Comparison of ENCODE assay signal across 15 cellular contexts in genomic region chr12:69332815-69333358, GRCh38. TPM values are rescaled to one million over a fixed set of nuclear protein-coding genes. Genes with fewer than 3 reads are reported as not detected.
DNase-seq lines count a peak whose midpoint lies in the region; ATAC-seq and TF ChIP-seq lines count a peak whose summit lies in the region.
"Had no signal": no experiment of that assay in that cellular context is flagged by ENCODE, and none has a peak within 500 bp of the region (broad histone marks: within the 10 kb centered on the region; RNA-seq: fewer than 3 reads in every experiment).

No MANE protein-coding gene starts in this region.

- peak overlapping the region; percentile 98 for H3K27ac Mint-ChIP-seq in activated naive CD4-positive, alpha-beta T cell treated with anti-CD3 and anti-CD28 coated beads, Interleukin-2, amount 10 ng/mL, durations not matched to agents 7 days and 5 days
- H3K27ac Mint-ChIP-seq in T-helper 17 cell (peak overlapping the region; percentile 97), immature natural killer cell (peak overlapping the region in 4 of 6 donors; percentile 1 to 12 (median 6)), type B pancreatic cell (peak overlapping the region; percentile 96)

- H3K9me3 ChIP-seq in T-helper 17 cell (ENCODE audit: control insufficient read depth, low read length, poor library complexity, severe bottlenecking), result no peaks in the 10 kb centered on the region
- H3K9me3 ChIP-seq: SJCRH30 had no signal

- TF ChIP-seq CTCF in type B pancreatic cell (conservative IDR thresholded peaks at IDR 0.05), result no peak

- intact Hi-C loops in head of caudate nucleus (cut with DNase I), result no loop called here

- DNase-seq in activated naive CD4-positive, alpha-beta T cell treated with anti-CD3 and anti-CD28 coated beads, Interleukin-2, amount 10 ng/mL, durations not matched to agents 7 days and 5 days, result no peak
- DNase-seq in activated naive CD4-positive, alpha-beta T cell (lab: John Stamatoyannopoulos, UW), result no peak
- no peak for DNase-seq in T-helper 17 cell
- no peak for DNase-seq in immature natural killer cell
- DNase-seq in type B pancreatic cell (ENCODE audit: extremely low spot score, unreplicated experiment), result no peak
- DNase-seq in NOMO-1 treated with DMSO at 0.1 percent for 48 hours (lab: John Stamatoyannopoulos, UW; ENCODE audit: unreplicated experiment), result no peak
- DNase-seq in DMS114 treated with DMSO at 0.1 percent for 48 hours (lab: John Stamatoyannopoulos, UW; ENCODE audit: unreplicated experiment), result no peak
- DNase-seq in head of caudate nucleus, result no peak
- DNase-seq: ACHN; activated CD4-positive, alpha-beta T cell treated with anti-CD3 and anti-CD28 coated beads, Interleukin-2, amount 50 U/mL, for 48 hours; DMS 273 treated with DMSO at 0.1 percent for 48 hours; NCI-H2171; right cardiac atrium; SJCRH30; stimulated activated CD4-positive, alpha-beta T cell treated with anti-CD3 and anti-CD28 coated beads, Interleukin-1b, Interleukin-23, amount 100 ng/mL, for 48 hours had no signal

- CTCF ChIA-PET in activated naive CD4-positive, alpha-beta T cell treated with anti-CD3 and anti-CD28 coated beads, Interleukin-2, amount 10 ng/mL, durations not matched to agents 7 days and 5 days (lab: Charles Lee), result no interaction called here

- H3K9me3 Mint-ChIP-seq in activated naive CD4-positive, alpha-beta T cell treated with anti-CD3 and anti-CD28 coated beads, Interleukin-2, amount 10 ng/mL, durations not matched to agents 7 days and 5 days, result no peaks in the 10 kb centered on the region
- H3K9me3 Mint-ChIP-seq in immature natural killer cell (no peaks in the 10 kb centered on the region), type B pancreatic cell (no peaks in the 10 kb centered on the region)

- no peak for ATAC-seq in T-helper 17 cell
- ATAC-seq: right cardiac atrium had no signal

- no peaks in the 10 kb centered on the region for H3K27me3 Mint-ChIP-seq in activated naive CD4-positive, alpha-beta T cell treated with anti-CD3 and anti-CD28 coated beads, Interleukin-2, amount 10 ng/mL, durations not matched to agents 7 days and 5 days
- H3K27me3 Mint-ChIP-seq in T-helper 17 cell, result peaks cover 10% of the 10 kb centered on the region
- peaks cover 0 to 4% (median 2%) of the 10 kb centered on the region in 3 donors for H3K27me3 Mint-ChIP-seq in immature natural killer cell (ENCODE audit: low read depth in 3 of 3)
- peaks cover 12% of the 10 kb centered on the region for H3K27me3 Mint-ChIP-seq in type B pancreatic cell

- peaks cover 60% of the 10 kb centered on the region for H3K4me1 Mint-ChIP-seq in activated naive CD4-positive, alpha-beta T cell treated with anti-CD3 and anti-CD28 coated beads, Interleukin-2, amount 10 ng/mL, durations not matched to agents 7 days and 5 days
- H3K4me1 Mint-ChIP-seq in T-helper 17 cell (peaks cover 33% of the 10 kb centered on the region), immature natural killer cell (peaks cover 24 to 26% of the 10 kb centered on the region in 2 donors), type B pancreatic cell (ENCODE audit: unreplicated experiment) (peaks cover 14% of the 10 kb centered on the region)

- peaks cover 2% of the 10 kb centered on the region for H3K36me3 Mint-ChIP-seq in activated naive CD4-positive, alpha-beta T cell treated with anti-CD3 and anti-CD28 coated beads, Interleukin-2, amount 10 ng/mL, durations not matched to agents 7 days and 5 days
- H3K36me3 Mint-ChIP-seq in T-helper 17 cell (ENCODE audit: low read depth) (no peaks in the 10 kb centered on the region), immature natural killer cell (no peaks in the 10 kb centered on the region), type B pancreatic cell (no peaks in the 10 kb centered on the region)

- H3K4me3 Mint-ChIP-seq in activated naive CD4-positive, alpha-beta T cell treated with anti-CD3 and anti-CD28 coated beads, Interleukin-2, amount 10 ng/mL, durations not matched to agents 7 days and 5 days, result no peak overlapping the region
- H3K4me3 Mint-ChIP-seq in T-helper 17 cell, result peak overlapping the region; percentile 64
- peak overlapping the region; percentile 2 to 67 (median 18) for H3K4me3 Mint-ChIP-seq in immature natural killer cell
- H3K4me3 Mint-ChIP-seq in type B pancreatic cell, result peak overlapping the region; percentile 84

RNA-seq across cellular contexts. Expression of gene LYZ, which starts 15.3 kb away (rescaled TPM):
- total RNA-seq in T-helper 17 cell (100 to 1,000 TPM in 1 of 2 donors, 10 to 100 TPM in 1; 66.3 to 134 TPM), type B pancreatic cell (ENCODE audit: low replicate concordance) (113 and 174 TPM in 2 replicates)
- 100 to 1,000 TPM in 2 of 3 donors, 10 to 100 TPM in 1; 17.8 to 413 (median 351) TPM for polyA plus RNA-seq in immature natural killer cell
- total RNA-seq: SJCRH30 had no signal

RNA-seq across cellular contexts. Expression of gene YEATS4, which starts 26.7 kb away (rescaled TPM):
- total RNA-seq in T-helper 17 cell (10 to 100 TPM; 34.0 to 36.7 TPM), type B pancreatic cell (ENCODE audit: low replicate concordance) (21.4 and 24.6 TPM in 2 replicates)
- 10 to 100 TPM; 26.6 to 41.8 (median 31.9) TPM for polyA plus RNA-seq in immature natural killer cell

Comparison
In these comparisons a context has a peak if more than half of its experiments do, and no peak if none do; other contexts are left out.
1. H3K27ac Mint-ChIP-seq: peak in every context shown above with its lines; median percentile 98 in activated naive CD4-positive, alpha-beta T cell treated with anti-CD3 and anti-CD28 coated beads, Interleukin-2, amount 10 ng/mL, durations not matched to agents 7 days and 5 days; 97 in T-helper 17 cell; 96 in type B pancreatic cell; 6 in immature natural killer cell.